ENCODE assay signal across 22 cellular contexts in genomic region chr14:31462450-31462849, GRCh38. TPM values are rescaled to one million over a fixed set of nuclear protein-coding genes. Genes with fewer than 3 reads are reported as not detected.
"Had no signal": no experiment of that assay in that cellular context is flagged by ENCODE, and none has a peak within 500 bp of the region (broad histone marks: within the 10 kb centered on the region; RNA-seq: fewer than 3 reads in every experiment).

No MANE protein-coding gene starts in this region.

RNA-seq across cellular contexts. Expression of gene GPR33, which starts 25.4 kb away (rescaled TPM):
- total RNA-seq: kidney, left colon, left lung, liver, lower lobe of right lung, mesothelial cell of epicardium, mononuclear cell, natural killer cell, occipital lobe, osteocyte, posterior vena cava, pulmonary artery endothelial cell, renal cortical epithelial cell, right atrium auricular region, right lobe of liver, skeletal muscle tissue, stomach, thyroid gland, transverse colon, upper lobe of left lung, urinary bladder, vagina had no signal
- polyA plus RNA-seq: liver, stomach, urinary bladder had no signal
